8 cellular contexts compared by ENCODE assay signal in the genomic region with DNA sequence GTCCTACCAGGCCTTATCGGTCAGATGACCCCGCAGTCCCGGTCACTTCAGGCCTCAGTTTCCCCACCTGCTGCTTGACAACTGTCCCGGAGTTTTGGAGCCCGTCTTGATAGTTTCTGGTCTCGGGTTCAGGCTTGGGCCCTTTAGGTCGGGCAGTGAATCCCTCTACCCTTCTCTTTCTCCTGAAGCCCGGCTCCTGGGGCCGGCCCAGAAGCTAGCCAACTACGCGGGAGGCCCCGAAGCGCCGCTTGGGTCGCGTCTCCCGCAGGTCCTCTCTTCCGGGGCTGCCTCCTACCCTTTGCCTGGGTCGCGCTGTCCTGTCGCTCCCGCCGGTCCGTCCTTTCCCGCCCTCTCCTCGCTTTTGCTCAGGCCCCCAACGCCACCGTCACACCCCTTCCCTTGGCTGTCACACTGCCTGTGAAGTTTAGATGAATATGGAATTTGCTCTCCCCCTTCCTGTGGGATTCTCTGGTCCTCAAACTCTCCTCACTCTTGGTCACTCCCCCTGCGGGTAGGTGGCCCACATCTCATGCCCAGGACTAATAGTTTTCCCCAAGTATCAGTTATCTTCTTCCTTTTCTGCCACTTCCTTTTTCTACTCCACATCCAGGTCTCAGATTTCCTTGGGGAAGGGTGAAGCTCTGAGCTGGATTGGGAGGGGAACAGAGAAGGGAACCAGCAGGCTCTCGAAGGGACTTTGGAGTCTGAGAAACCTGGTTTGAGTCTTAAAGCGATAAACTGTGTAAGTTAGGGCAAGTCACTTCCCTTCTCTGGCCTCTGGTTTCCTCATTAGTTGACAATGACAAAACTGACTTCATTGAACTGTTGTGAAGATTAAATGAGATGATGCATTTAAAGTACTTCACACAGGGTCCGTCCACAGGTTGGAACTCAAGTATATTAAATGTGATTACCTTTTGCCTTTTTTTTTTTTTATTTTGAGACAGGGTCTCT. TPM values are rescaled to one million over a fixed set of nuclear protein-coding genes. Genes with fewer than 3 reads are reported as not detected.
A peak's percentile ranks its signal among the peaks of the same experiment; 100 is the strongest.
DNase-seq lines count a peak whose midpoint lies in the region; ATAC-seq, FAIRE-seq and TF ChIP-seq lines count a peak whose summit lies in the region.

No MANE protein-coding gene starts in this region.

- peaks cover 2% of the 10 kb centered on the region for H3K4me1 ChIP-seq in parathyroid adenoma

- H3K4me3 ChIP-seq in WERI-Rb-1 (ENCODE audit: low read depth, low read length): peak overlapping the region; percentile 70
- peak overlapping the region; percentile 99 for H3K4me3 ChIP-seq in fibroblast of villous mesenchyme (ENCODE audit: low read depth, low read length)
- peak overlapping the region; percentile 87 for H3K4me3 ChIP-seq in parathyroid adenoma (ENCODE audit: low read depth, low read length)

- peak overlapping the region; percentile 85 for H2AFZ ChIP-seq in parathyroid adenoma

- TF ChIP-seq CTCF in WERI-Rb-1 (IDR thresholded peaks at IDR 0.05; ENCODE audit: low read depth, low read length) (0 out of 2 replicates have a peak, but pooled peaks have one; percentile 24), fibroblast of villous mesenchyme (IDR thresholded peaks at IDR 0.05; ENCODE audit: insufficient read depth, low read depth, low read length) (peak; percentile 43), parathyroid adenoma (IDR thresholded peaks at IDR 0.05) (no peak)

- H3K36me3 ChIP-seq in WERI-Rb-1: peaks cover 65% of the 10 kb centered on the region
- no peaks in the 10 kb centered on the region for H3K36me3 ChIP-seq in parathyroid adenoma (ENCODE audit: control insufficient read depth, insufficient read depth, low read length)

- H3K4me2 ChIP-seq in parathyroid adenoma (ENCODE audit: low read length): peak overlapping the region; percentile 85

- ATAC-seq in HG03442 (IDR thresholded peaks at IDR 0.05; ENCODE audit: unreplicated experiment): no peak
- no peak for ATAC-seq in HG03342 (IDR thresholded peaks at IDR 0.05; ENCODE audit: unreplicated experiment)

- peak; percentile 95 for FAIRE-seq in HTR-8/SVneo (lab: Jason Lieb, UNC)

- H3K27me3 ChIP-seq in WERI-Rb-1 (ENCODE audit: insufficient read depth, low read depth, severe bottlenecking) (no peaks in the 10 kb centered on the region), parathyroid adenoma (ENCODE audit: control insufficient read depth, insufficient read depth, low read length) (no peaks in the 10 kb centered on the region)

- H3K27ac ChIP-seq in WERI-Rb-1: peak overlapping the region; percentile 98
- H3K27ac ChIP-seq in parathyroid adenoma: peak overlapping the region; percentile 97

- H3K9me3 ChIP-seq in WERI-Rb-1 (ENCODE audit: severe bottlenecking) (no peaks in the 10 kb centered on the region), parathyroid adenoma (ENCODE audit: control insufficient read depth, low read length) (no peaks in the 10 kb centered on the region)

- peak overlapping the region; percentile 13 for H3K9ac ChIP-seq in parathyroid adenoma

- no peaks in the 10 kb centered on the region for H3K79me2 ChIP-seq in parathyroid adenoma

- DNase-seq in COLO668 (lab: John Stamatoyannopoulos, UW; ENCODE audit: unreplicated experiment) (peak; percentile 34), HTR-8/SVneo (ENCODE audit: insufficient read length, low spot score) (peak; percentile 80), WERI-Rb-1 (peak; percentile 41), fibroblast of villous mesenchyme (ENCODE audit: low read depth) (peak; percentile 40), NCI-H2196 treated with DMSO at 0.1 percent for 48 hours (lab: John Stamatoyannopoulos, UW; ENCODE audit: unreplicated experiment) (no peak)

RNA-seq across cellular contexts. Expression of a gene that starts 0.8 kb away (rescaled TPM):
- total RNA-seq in fibroblast of villous mesenchyme: 88.9 and 89.5 TPM in 2 replicates

RNA-seq across cellular contexts. Expression of a gene that starts 8.7 kb away (rescaled TPM):
- 0.43 and 0.64 TPM in 2 replicates for total RNA-seq in fibroblast of villous mesenchyme

RNA-seq across cellular contexts. Expression of a gene that starts 11.7 kb away (rescaled TPM):
- total RNA-seq in fibroblast of villous mesenchyme: 18.7 and 24.6 TPM in 2 replicates

RNA-seq across cellular contexts. Expression of a gene that starts 19.7 kb away (rescaled TPM):
- total RNA-seq in fibroblast of villous mesenchyme: 187 and 189 TPM in 2 replicates

RNA-seq across cellular contexts. Expression of a gene that starts 22.5 kb away (rescaled TPM):
- total RNA-seq in fibroblast of villous mesenchyme: under 0.01 TPM in 1 of 2 replicates, not detected in the other
